ENCODE assay signal across 8 cellular contexts in genomic region chr9:91727316-91727861, GRCh38.
DNase-seq lines count a peak whose midpoint lies in the region; ATAC-seq and TF ChIP-seq lines count a peak whose summit lies in the region.

No MANE protein-coding gene starts in this region.

- DNase-seq in AG04449 (ENCODE audit: low read depth, low spot score) (no peak), ELR (ENCODE audit: low read depth) (peak; percentile 64), HT-29 (ENCODE audit: low spot score) (peak; percentile 59), RWPE2 (ENCODE audit: low spot score) (no peak), dedifferentiated amniotic fluid mesenchymal stem cell (ENCODE audit: extremely low spot score) (peak; percentile 54), medulla oblongata (ENCODE audit: extremely low spot score) (peak; percentile 13), tibial artery (no peak)

- CTCF ChIA-PET in AG04449 (lab: Yijun Ruan, JAX), result interaction anchor here (0.7 to 5.8 kb wide), 15 partner anchors 8 to 812 kb away, joined by 3 to 71 read pairs (median 3); no protein-coding TSS in a partner anchor

- POLR2A ChIA-PET in AG04449 (lab: Yijun Ruan, JAX), result no interaction called here

- H3K36me3 ChIP-seq in RWPE2 (ENCODE audit: low read depth), result no peaks in the 10 kb centered on the region
- H3K36me3 ChIP-seq in tibial artery, result peaks cover 0 to 10% (median 0%) of the 10 kb centered on the region in 3 donors

- H3K9me3 ChIP-seq in RWPE2 (ENCODE audit: severe bottlenecking) (no peaks in the 10 kb centered on the region), tibial artery (no peaks in the 10 kb centered on the region)

- H3K27me3 ChIP-seq in RWPE2 (ENCODE audit: insufficient read depth, poor library complexity, severe bottlenecking) (no peaks in the 10 kb centered on the region), tibial artery (peaks cover 0 to 3% of the 10 kb centered on the region in 2 donors)

- H3K4me1 ChIP-seq in RWPE2 (ENCODE audit: insufficient read depth, poor library complexity, severe bottlenecking) (no peaks in the 10 kb centered on the region), tibial artery (no peaks in the 10 kb centered on the region)

- H3K27ac ChIP-seq in RWPE2 (ENCODE audit: poor library complexity, severe bottlenecking) (no peak overlapping the region), tibial artery (no peak overlapping the region)

- peak; percentile 82 for ATAC-seq in RWPE2 (ENCODE audit: low read depth)
- ATAC-seq in GM19351 (IDR thresholded peaks at IDR 0.05; ENCODE audit: unreplicated experiment), result no peak

- H3K4me3 ChIP-seq in AG04449 (ENCODE audit: low read depth, low read length), result no peak overlapping the region
- no peak overlapping the region for H3K4me3 ChIP-seq in RWPE2 (ENCODE audit: severe bottlenecking)
- no peak overlapping the region for H3K4me3 ChIP-seq in tibial artery

- intact Hi-C loops in tibial artery (cut with DNase I; ENCODE audit: low total_unique reads), result no loop called here

- TF ChIP-seq CTCF in AG04449 (IDR thresholded peaks at IDR 0.05; ENCODE audit: insufficient read depth, low read length, missing control alignments), result peak; percentile 46
- peak; percentile 79 for TF ChIP-seq CTCF in RWPE2 (IDR thresholded peaks at IDR 0.05; ENCODE audit: poor library complexity, severe bottlenecking)
- TF ChIP-seq CTCF in tibial artery (IDR thresholded peaks at IDR 0.05), result peak; percentile 43 to 53

Comparison
In these comparisons a context has a peak if more than half of its experiments do, and no peak if none do; other contexts are left out.
1. DNase-seq: peak in ELR (single experiment), HT-29 (single experiment), dedifferentiated amniotic fluid mesenchymal stem cell (single experiment) and medulla oblongata (single experiment); none in AG04449 (single experiment), RWPE2 (single experiment) and tibial artery (0 of 2).
2. Peak in every context shown above with its lines, with median percentiles within 50 percentile points of each other: CTCF ChIP-seq.